ENCODE assay signal across 1 cellular context in genomic region chr2:28926837-28927236, GRCh38.
TF ChIP-seq lines count a peak whose summit lies in the region.

No MANE protein-coding gene starts in this region.

TF ChIP-seq in K562, 482 proteins besides CTCF, POLR2A, EP300 and RAD21:
- TF ChIP-seq SNRNP70 (optimal IDR thresholded peaks at IDR 0.05; ENCODE audit: low read depth, low read length) (no peak), ZNF280B (CRISPR knock-in tag; IDR thresholded peaks at IDR 0.05) (no peak), CEBPB (tag; IDR thresholded peaks at IDR 0.05) (no peak)
